Comparison of ENCODE assay signal across 1 cellular context in the genomic region with DNA sequence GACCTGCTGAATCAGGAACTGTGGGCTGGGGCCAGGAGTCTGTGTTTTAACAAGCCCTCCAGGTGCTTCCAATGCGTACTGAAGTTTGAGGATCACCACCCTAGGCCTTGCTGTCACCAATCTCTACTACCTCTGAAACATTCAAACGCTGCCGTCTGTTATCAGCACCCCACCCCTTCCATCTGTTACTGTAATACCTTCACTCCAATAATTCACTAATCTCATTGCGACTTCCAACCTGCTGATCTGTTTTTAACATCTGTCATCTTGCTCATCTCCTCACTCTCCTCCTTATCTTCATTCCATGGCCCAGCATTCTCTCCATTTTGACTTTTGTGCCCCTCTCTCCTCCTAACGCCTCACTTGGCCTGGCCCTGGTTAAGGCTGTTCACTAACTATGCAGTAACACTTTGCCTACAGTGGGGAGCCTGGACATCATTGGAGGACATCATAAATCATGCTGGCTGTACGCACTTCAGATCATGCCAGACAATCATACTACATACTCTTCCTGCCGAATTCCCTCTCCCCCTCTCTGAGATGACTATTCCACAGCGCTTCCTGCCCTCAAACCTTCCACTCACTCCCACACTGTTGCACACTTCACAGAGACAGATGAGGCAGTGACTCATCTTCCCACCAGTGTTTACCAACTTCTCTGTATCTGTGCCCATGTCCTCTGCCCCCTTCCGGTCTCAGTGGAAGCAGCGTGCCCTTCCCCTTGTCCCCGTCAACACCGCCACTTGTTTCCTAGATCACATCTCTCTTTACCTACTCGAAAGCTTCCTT.
TF ChIP-seq lines count a peak whose summit lies in the region.

No MANE protein-coding gene starts in this region.

TF ChIP-seq in HepG2, 621 proteins besides CTCF, POLR2A, EP300 and RAD21 (continues in another document):
- TF ChIP-seq GATAD1 (CRISPR knock-in tag; IDR thresholded peaks at IDR 0.05) (peak; percentile 55; the same call in 1 of the 2 replicates), HCFC1 (IDR thresholded peaks at IDR 0.05; ENCODE audit: low read depth, low read length) (0 out of 2 replicates have a peak, but pooled peaks have one; percentile 15), RAD51 (IDR thresholded peaks at IDR 0.05; ENCODE audit: borderline replicate concordance) (no peak), FOXP1 (IDR thresholded peaks at IDR 0.05) (no peak), FOXP1 (CRISPR knock-in tag; IDR thresholded peaks at IDR 0.05) (peak; percentile 74), ZBTB20 (CRISPR knock-in tag; IDR thresholded peaks at IDR 0.05; ENCODE audit: borderline replicate concordance, low read depth) (no peak), HOXA3 (CRISPR knock-in tag; IDR thresholded peaks at IDR 0.05) (peak; percentile 54; the same call in 1 of the 2 replicates), JUNB (CRISPR knock-in tag; IDR thresholded peaks at IDR 0.05; ENCODE audit: borderline replicate concordance) (peak; percentile 77), ZFP82 (CRISPR knock-in tag; IDR thresholded peaks at IDR 0.05; ENCODE audit: borderline replicate concordance) (no peak), HMG20A (CRISPR knock-in tag; IDR thresholded peaks at IDR 0.05; ENCODE audit: borderline replicate concordance) (peak; percentile 79; the same call in 1 of the 2 replicates), ELF3 (CRISPR knock-in tag; IDR thresholded peaks at IDR 0.05) (peak; percentile 91), ZNF605 (CRISPR knock-in tag; IDR thresholded peaks at IDR 0.05) (0 out of 2 replicates have a peak, but pooled peaks have one; percentile 36), FOSL2 (CRISPR knock-in tag; IDR thresholded peaks at IDR 0.05) (peak; percentile 99), ZFP36L1 (CRISPR knock-in tag; IDR thresholded peaks at IDR 0.05) (no peak), RXRB (CRISPR knock-in tag; IDR thresholded peaks at IDR 0.05; ENCODE audit: borderline replicate concordance) (peak; percentile 80; the same call in 1 of the 2 replicates), CBX5 (CRISPR knock-in tag; IDR thresholded peaks at IDR 0.05; ENCODE audit: borderline replicate concordance) (peak; percentile 57; the same call in 1 of the 2 replicates), ZNF350 (CRISPR knock-in tag; IDR thresholded peaks at IDR 0.05; ENCODE audit: borderline replicate concordance, low read depth) (peak; percentile 48; the same call in 1 of the 2 replicates), NR2F6 (IDR thresholded peaks at IDR 0.05) (no peak), NR2F6 (CRISPR knock-in tag; IDR thresholded peaks at IDR 0.05) (peak; percentile 64; the same call in 1 of the 2 replicates), TEAD3 (CRISPR knock-in tag; optimal IDR thresholded peaks at IDR 0.05; ENCODE audit: borderline replicate concordance) (peak; percentile 39), POGZ (CRISPR knock-in tag; IDR thresholded peaks at IDR 0.05) (peak; percentile 67), FOXA3 (CRISPR knock-in tag; IDR thresholded peaks at IDR 0.05) (peak; percentile 92), GATAD2A (CRISPR knock-in tag; IDR thresholded peaks at IDR 0.05) (peak; percentile 97), ZBTB38 (CRISPR knock-in tag; IDR thresholded peaks at IDR 0.05) (peak; percentile 84), ZKSCAN8 (CRISPR knock-in tag; IDR thresholded peaks at IDR 0.05; ENCODE audit: borderline replicate concordance) (0 out of 2 replicates have a peak, but pooled peaks have one; percentile 50), RARG (CRISPR knock-in tag; IDR thresholded peaks at IDR 0.05; ENCODE audit: low read depth) (no peak), STAG1 (CRISPR knock-in tag; IDR thresholded peaks at IDR 0.05) (0 out of 2 replicates have a peak, but pooled peaks have one; percentile 18), ZNF337 (CRISPR knock-in tag; IDR thresholded peaks at IDR 0.05; ENCODE audit: borderline replicate concordance, low read depth) (no peak), ZNF563 (CRISPR knock-in tag; IDR thresholded peaks at IDR 0.05) (no peak), MED1 (CRISPR knock-in tag; IDR thresholded peaks at IDR 0.05) (peak; percentile 83), ZNF331 (CRISPR knock-in tag; IDR thresholded peaks at IDR 0.05) (0 out of 2 replicates have a peak, but pooled peaks have one; percentile 21), ETV5 (CRISPR knock-in tag; IDR thresholded peaks at IDR 0.05; ENCODE audit: borderline replicate concordance) (peak; percentile 97), ZNF652 (CRISPR knock-in tag; IDR thresholded peaks at IDR 0.05; ENCODE audit: borderline replicate concordance, low read depth) (peak; percentile 68; the same call in 1 of the 2 replicates), FOXK2 (IDR thresholded peaks at IDR 0.05) (peak; percentile 70), MXI1 (IDR thresholded peaks at IDR 0.05; ENCODE audit: borderline replicate concordance, low read depth, low read length) (peak; percentile 52; the same call in 1 of the 3 replicates), FOXO1 (CRISPR knock-in tag; IDR thresholded peaks at IDR 0.05) (peak; percentile 90), FOSL1 (CRISPR knock-in tag; IDR thresholded peaks at IDR 0.05; ENCODE audit: borderline replicate concordance) (peak; percentile 78), GABPA (IDR thresholded peaks at IDR 0.05; ENCODE audit: low read depth, low read length) (no peak), GABPA (CRISPR knock-in tag; IDR thresholded peaks at IDR 0.05; ENCODE audit: low read depth) (peak; percentile 76), CEBPB (IDR thresholded peaks at IDR 0.05; ENCODE audit: borderline replicate concordance, low read depth, low read length) (peak; percentile 1; the same call in 1 of the 2 replicates)
- TF ChIP-seq, protein P1, sequence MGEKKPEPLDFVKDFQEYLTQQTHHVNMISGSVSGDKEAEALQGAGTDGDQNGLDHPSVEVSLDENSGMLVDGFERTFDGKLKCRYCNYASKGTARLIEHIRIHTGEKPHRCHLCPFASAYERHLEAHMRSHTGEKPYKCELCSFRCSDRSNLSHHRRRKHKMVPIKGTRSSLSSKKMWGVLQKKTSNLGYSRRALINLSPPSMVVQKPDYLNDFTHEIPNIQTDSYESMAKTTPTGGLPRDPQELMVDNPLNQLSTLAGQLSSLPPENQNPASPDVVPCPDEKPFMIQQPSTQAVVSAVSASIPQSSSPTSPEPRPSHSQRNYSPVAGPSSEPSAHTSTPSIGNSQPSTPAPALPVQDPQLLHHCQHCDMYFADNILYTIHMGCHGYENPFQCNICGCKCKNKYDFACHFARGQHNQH (CRISPR knock-in tag; IDR thresholded peaks at IDR 0.05), result peak; percentile 18; the same call in 1 of the 2 replicates
- TF ChIP-seq, protein P2, sequence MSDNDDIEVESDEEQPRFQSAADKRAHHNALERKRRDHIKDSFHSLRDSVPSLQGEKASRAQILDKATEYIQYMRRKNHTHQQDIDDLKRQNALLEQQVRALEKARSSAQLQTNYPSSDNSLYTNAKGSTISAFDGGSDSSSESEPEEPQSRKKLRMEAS (IDR thresholded peaks at IDR 0.05), result peak; percentile 61; the same call in 1 of the 2 replicates
- TF ChIP-seq, protein P3, sequence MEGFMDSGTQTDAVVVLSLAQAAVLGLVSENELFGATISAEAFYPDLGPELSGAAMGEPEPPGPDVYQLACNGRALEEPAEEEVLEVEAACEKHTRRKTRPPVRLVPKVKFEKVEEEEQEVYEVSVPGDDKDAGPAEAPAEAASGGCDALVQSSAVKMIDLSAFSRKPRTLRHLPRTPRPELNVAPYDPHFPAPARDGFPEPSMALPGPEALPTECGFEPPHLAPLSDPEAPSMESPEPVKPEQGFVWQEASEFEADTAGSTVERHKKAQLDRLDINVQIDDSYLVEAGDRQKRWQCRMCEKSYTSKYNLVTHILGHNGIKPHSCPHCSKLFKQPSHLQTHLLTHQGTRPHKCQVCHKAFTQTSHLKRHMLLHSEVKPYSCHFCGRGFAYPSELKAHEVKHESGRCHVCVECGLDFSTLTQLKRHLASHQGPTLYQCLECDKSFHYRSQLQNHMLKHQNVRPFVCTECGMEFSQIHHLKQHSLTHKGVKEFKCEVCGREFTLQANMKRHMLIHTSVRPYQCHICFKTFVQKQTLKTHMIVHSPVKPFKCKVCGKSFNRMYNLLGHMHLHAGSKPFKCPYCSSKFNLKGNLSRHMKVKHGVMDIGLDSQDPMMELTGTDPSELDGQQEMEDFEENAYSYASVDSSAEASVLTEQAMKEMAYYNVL (CRISPR knock-in tag; IDR thresholded peaks at IDR 0.05; ENCODE audit: borderline replicate concordance), result 0 out of 2 replicates have a peak, but pooled peaks have one; percentile 39
- TF ChIP-seq, protein P4, sequence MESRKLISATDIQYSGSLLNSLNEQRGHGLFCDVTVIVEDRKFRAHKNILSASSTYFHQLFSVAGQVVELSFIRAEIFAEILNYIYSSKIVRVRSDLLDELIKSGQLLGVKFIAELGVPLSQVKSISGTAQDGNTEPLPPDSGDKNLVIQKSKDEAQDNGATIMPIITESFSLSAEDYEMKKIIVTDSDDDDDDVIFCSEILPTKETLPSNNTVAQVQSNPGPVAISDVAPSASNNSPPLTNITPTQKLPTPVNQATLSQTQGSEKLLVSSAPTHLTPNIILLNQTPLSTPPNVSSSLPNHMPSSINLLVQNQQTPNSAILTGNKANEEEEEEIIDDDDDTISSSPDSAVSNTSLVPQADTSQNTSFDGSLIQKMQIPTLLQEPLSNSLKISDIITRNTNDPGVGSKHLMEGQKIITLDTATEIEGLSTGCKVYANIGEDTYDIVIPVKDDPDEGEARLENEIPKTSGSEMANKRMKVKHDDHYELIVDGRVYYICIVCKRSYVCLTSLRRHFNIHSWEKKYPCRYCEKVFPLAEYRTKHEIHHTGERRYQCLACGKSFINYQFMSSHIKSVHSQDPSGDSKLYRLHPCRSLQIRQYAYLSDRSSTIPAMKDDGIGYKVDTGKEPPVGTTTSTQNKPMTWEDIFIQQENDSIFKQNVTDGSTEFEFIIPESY (CRISPR knock-in tag; IDR thresholded peaks at IDR 0.05), result peak; percentile 81
- TF ChIP-seq, protein P5, sequence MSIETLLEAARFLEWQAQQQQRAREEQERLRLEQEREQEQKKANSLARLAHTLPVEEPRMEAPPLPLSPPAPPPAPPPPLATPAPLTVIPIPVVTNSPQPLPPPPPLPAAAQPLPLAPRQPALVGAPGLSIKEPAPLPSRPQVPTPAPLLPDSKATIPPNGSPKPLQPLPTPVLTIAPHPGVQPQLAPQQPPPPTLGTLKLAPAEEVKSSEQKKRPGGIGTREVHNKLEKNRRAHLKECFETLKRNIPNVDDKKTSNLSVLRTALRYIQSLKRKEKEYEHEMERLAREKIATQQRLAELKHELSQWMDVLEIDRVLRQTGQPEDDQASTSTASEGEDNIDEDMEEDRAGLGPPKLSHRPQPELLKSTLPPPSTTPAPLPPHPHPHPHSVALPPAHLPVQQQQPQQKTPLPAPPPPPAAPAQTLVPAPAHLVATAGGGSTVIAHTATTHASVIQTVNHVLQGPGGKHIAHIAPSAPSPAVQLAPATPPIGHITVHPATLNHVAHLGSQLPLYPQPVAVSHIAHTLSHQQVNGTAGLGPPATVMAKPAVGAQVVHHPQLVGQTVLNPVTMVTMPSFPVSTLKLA (IDR thresholded peaks at IDR 0.05), result 0 out of 2 replicates have a peak, but pooled peaks have one; percentile 40
- TF ChIP-seq, protein P6, sequence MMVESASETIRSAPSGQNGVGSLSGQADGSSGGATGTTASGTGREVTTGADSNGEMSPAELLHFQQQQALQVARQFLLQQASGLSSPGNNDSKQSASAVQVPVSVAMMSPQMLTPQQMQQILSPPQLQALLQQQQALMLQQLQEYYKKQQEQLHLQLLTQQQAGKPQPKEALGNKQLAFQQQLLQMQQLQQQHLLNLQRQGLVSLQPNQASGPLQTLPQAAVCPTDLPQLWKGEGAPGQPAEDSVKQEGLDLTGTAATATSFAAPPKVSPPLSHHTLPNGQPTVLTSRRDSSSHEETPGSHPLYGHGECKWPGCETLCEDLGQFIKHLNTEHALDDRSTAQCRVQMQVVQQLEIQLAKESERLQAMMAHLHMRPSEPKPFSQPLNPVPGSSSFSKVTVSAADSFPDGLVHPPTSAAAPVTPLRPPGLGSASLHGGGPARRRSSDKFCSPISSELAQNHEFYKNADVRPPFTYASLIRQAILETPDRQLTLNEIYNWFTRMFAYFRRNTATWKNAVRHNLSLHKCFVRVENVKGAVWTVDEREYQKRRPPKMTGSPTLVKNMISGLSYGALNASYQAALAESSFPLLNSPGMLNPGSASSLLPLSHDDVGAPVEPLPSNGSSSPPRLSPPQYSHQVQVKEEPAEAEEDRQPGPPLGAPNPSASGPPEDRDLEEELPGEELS (CRISPR knock-in tag; IDR thresholded peaks at IDR 0.05), result peak; percentile 82
- TF ChIP-seq, protein P7, sequence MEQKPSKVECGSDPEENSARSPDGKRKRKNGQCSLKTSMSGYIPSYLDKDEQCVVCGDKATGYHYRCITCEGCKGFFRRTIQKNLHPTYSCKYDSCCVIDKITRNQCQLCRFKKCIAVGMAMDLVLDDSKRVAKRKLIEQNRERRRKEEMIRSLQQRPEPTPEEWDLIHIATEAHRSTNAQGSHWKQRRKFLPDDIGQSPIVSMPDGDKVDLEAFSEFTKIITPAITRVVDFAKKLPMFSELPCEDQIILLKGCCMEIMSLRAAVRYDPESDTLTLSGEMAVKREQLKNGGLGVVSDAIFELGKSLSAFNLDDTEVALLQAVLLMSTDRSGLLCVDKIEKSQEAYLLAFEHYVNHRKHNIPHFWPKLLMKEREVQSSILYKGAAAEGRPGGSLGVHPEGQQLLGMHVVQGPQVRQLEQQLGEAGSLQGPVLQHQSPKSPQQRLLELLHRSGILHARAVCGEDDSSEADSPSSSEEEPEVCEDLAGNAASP (CRISPR knock-in tag; IDR thresholded peaks at IDR 0.05; ENCODE audit: borderline replicate concordance), result peak; percentile 33; the same call in 1 of the 2 replicates
- TF ChIP-seq, protein P8, sequence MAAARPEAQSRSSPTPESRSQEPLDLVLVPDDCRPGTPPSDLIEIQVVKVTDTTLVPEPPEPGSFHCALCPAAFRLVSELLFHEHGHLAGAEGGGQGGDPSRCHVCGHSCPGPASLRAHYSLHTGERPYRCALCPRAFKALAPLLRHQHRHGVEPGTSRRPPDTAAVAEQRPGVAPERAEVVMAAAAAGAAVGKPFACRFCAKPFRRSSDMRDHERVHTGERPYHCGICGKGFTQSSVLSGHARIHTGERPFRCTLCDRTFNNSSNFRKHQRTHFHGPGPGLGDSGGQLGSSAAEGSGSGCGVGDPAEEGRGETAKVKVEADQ (CRISPR knock-in tag; IDR thresholded peaks at IDR 0.05; ENCODE audit: borderline replicate concordance), result no peak
- TF ChIP-seq, protein P9, sequence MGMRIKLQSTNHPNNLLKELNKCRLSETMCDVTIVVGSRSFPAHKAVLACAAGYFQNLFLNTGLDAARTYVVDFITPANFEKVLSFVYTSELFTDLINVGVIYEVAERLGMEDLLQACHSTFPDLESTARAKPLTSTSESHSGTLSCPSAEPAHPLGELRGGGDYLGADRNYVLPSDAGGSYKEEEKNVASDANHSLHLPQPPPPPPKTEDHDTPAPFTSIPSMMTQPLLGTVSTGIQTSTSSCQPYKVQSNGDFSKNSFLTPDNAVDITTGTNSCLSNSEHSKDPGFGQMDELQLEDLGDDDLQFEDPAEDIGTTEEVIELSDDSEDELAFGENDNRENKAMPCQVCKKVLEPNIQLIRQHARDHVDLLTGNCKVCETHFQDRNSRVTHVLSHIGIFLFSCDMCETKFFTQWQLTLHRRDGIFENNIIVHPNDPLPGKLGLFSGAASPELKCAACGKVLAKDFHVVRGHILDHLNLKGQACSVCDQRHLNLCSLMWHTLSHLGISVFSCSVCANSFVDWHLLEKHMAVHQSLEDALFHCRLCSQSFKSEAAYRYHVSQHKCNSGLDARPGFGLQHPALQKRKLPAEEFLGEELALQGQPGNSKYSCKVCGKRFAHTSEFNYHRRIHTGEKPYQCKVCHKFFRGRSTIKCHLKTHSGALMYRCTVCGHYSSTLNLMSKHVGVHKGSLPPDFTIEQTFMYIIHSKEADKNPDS (CRISPR knock-in tag; IDR thresholded peaks at IDR 0.05), result no peak
